9 cellular contexts compared by ENCODE assay signal in genomic region chr19:44758596-44758995, GRCh38. TPM values are rescaled to one million over a fixed set of nuclear protein-coding genes. Genes with fewer than 3 reads are reported as not detected.
DNase-seq lines count a peak whose midpoint lies in the region; ATAC-seq and TF ChIP-seq lines count a peak whose summit lies in the region.
"Had no signal": no experiment of that assay in that cellular context is flagged by ENCODE, and none has a peak within 500 bp of the region (broad histone marks: within the 10 kb centered on the region; RNA-seq: fewer than 3 reads in every experiment).

No MANE protein-coding gene starts in this region.

- TF ChIP-seq CTCF in retinal pigment epithelial cell (conservative IDR thresholded peaks at IDR 0.05; ENCODE audit: low read depth, low read length), result no peak

- peaks cover 6% of the 10 kb centered on the region; the same call in 1 of the 2 replicates for H3K4me1 ChIP-seq in ES-I3 (ENCODE audit: insufficient read depth, low read length)
- H3K4me1 ChIP-seq in adipocyte (ENCODE audit: control insufficient read depth, insufficient read depth, low read length), result peaks cover 44% of the 10 kb centered on the region
- H3K4me1 ChIP-seq in iPS DF 6.9 (ENCODE audit: control insufficient read depth, insufficient read depth, low read length), result peaks cover 5% of the 10 kb centered on the region; the same call in 1 of the 2 replicates

- H3K9me3 ChIP-seq in ES-I3 (ENCODE audit: control insufficient read depth, insufficient read depth, low read length) (no peaks in the 10 kb centered on the region), adipocyte (ENCODE audit: control insufficient read depth, low read length) (no peaks in the 10 kb centered on the region), iPS DF 6.9 (ENCODE audit: control insufficient read depth, insufficient read depth, low read length) (no peaks in the 10 kb centered on the region)

- DNase-seq in adipocyte (ENCODE audit: low read depth), result no peak
- DNase-seq in iPS DF 6.9 (ENCODE audit: low read depth, low spot score), result no peak
- no peak for DNase-seq in retinal pigment epithelial cell (ENCODE audit: low read depth)
- no peak for DNase-seq in UCSD-AML1 (lab: John Stamatoyannopoulos, UW; ENCODE audit: unreplicated experiment)
- no peak for DNase-seq in HT-29 (ENCODE audit: low spot score)

- peak overlapping the region; percentile 76 for H3K4me3 ChIP-seq in adipocyte (ENCODE audit: low read length)
- peak overlapping the region; percentile 43; the same call in 1 of the 2 replicates for H3K4me3 ChIP-seq in iPS DF 6.9 (ENCODE audit: low read length)
- H3K4me3 ChIP-seq in retinal pigment epithelial cell (ENCODE audit: low read length), result peak overlapping the region; percentile 47

- H3K27me3 ChIP-seq in adipocyte (replicated peaks; ENCODE audit: control insufficient read depth, insufficient read depth, low read length), result no peaks in the 10 kb centered on the region
- peaks cover 27% of the 10 kb centered on the region for H3K27me3 ChIP-seq in iPS DF 6.9 (ENCODE audit: control insufficient read depth, insufficient read depth, low read length)

- H3K36me3 ChIP-seq in ES-I3 (ENCODE audit: insufficient read depth, low read length) (no peaks in the 10 kb centered on the region), adipocyte (ENCODE audit: control insufficient read depth, insufficient read depth, low read length, severe bottlenecking) (peaks cover 30% of the 10 kb centered on the region), iPS DF 6.9 (ENCODE audit: control insufficient read depth, insufficient read depth, low read length) (no peaks in the 10 kb centered on the region)

- H3K27ac ChIP-seq in iPS DF 6.9 (ENCODE audit: low read length), result no peak overlapping the region

- WGBS in iPS DF 6.9 (ENCODE audit: insufficient coverage, insufficient read length), result no CpG with 5 or more reads among the region's 9 CpGs

- H3K9ac ChIP-seq in ES-I3 (ENCODE audit: low read depth, low read length) (peak overlapping the region; percentile 72; the same call in 1 of the 2 replicates), adipocyte (ENCODE audit: low read length) (peak overlapping the region; percentile 84)

- ATAC-seq in GM21528 (IDR thresholded peaks at IDR 0.05; ENCODE audit: low FRiP score, unreplicated experiment), result no peak
- no peak for ATAC-seq in HG02973 (IDR thresholded peaks at IDR 0.05; ENCODE audit: unreplicated experiment)

RNA-seq across cellular contexts. Expression of gene BCL3, which starts 10.1 kb away (rescaled TPM):
- 39.1 and 50.6 TPM in 2 replicates for total RNA-seq in HT-29 (2014; rRNA removed; shearing (Covaris generic))

RNA-seq across cellular contexts. Expression of gene CBLC, which starts 19.1 kb away (rescaled TPM):
- 79.7 and 93.2 TPM in 2 replicates for total RNA-seq in HT-29 (2014; rRNA removed; shearing (Covaris generic))
- total RNA-seq: posterior vena cava had no signal

RNA-seq across cellular contexts. Expression of gene BCAM, which starts 50.3 kb away (rescaled TPM):
- total RNA-seq in HT-29 (2014; rRNA removed; shearing (Covaris generic)), result 150 and 201 TPM in 2 replicates

RNA-seq across cellular contexts. Expression of gene CEACAM16, which starts 59.6 kb away (rescaled TPM):
- not detected in 2 replicates for total RNA-seq in HT-29 (2014; rRNA removed; shearing (Covaris generic))
- total RNA-seq: posterior vena cava had no signal
